28 cellular contexts compared by ENCODE assay signal in genomic region chr7:47317537-47317936, GRCh38.
A peak's percentile ranks its signal among the peaks of the same experiment; 100 is the strongest.
DNase-seq lines count a peak whose midpoint lies in the region; ATAC-seq and TF ChIP-seq lines count a peak whose summit lies in the region.
"Had no signal": no experiment of that assay in that cellular context is flagged by ENCODE, and none has a peak within 500 bp of the region (broad histone marks: within the 10 kb centered on the region; RNA-seq: fewer than 3 reads in every experiment).

No MANE protein-coding gene starts in this region.

- CTCF ChIA-PET in WTC11 (lab: Charles Lee), result no interaction called here

- ATAC-seq in WTC11, result no peak
- ATAC-seq in lower lobe of right lung, result no peak
- ATAC-seq: natural killer cell treated with Interleukin-12 subunit alpha and Interleukin-12 subunit beta and Interleukin-15 and Interleukin-18, amount 100 ng/mL, for 72 hours; psoas muscle had no signal

- intact Hi-C loops in lower lobe of right lung (cut with DNase I), result no loop called here

- no peak overlapping the region for H3K4me3 Mint-ChIP-seq in HFFc6
- no peak overlapping the region for H3K4me3 Mint-ChIP-seq in WTC11
- no peak overlapping the region for H3K4me3 Mint-ChIP-seq in osteocyte (ENCODE audit: unreplicated experiment)
- H3K4me3 Mint-ChIP-seq: activated T-cell treated with anti-CD3 and anti-CD28 coated beads, Interleukin-2, amount 50 U/mL, for 24 hours; CD4-positive, alpha-beta T cell; H9; natural killer cell treated with Interleukin-12 subunit alpha and Interleukin-12 subunit beta and Interleukin-15 and Interleukin-18, amount 100 ng/mL, for 72 hours had no signal

- POLR2A ChIA-PET in WTC11 (lab: Charles Lee), result no interaction called here

- peaks cover 59% of the 10 kb centered on the region for H3K36me3 Mint-ChIP-seq in HFFc6 (ENCODE audit: low read depth)
- peaks cover 19% of the 10 kb centered on the region for H3K36me3 Mint-ChIP-seq in WTC11
- H3K36me3 Mint-ChIP-seq in osteocyte (ENCODE audit: unreplicated experiment), result peaks cover 24% of the 10 kb centered on the region
- H3K36me3 Mint-ChIP-seq: natural killer cell treated with Interleukin-12 subunit alpha and Interleukin-12 subunit beta and Interleukin-15 and Interleukin-18, amount 100 ng/mL, for 72 hours had no signal

- no peak for DNase-seq in HFFc6
- no peak for DNase-seq in WTC11 (ENCODE audit: low spot score)
- DNase-seq in lower lobe of right lung, result no peak
- DNase-seq in osteocyte (ENCODE audit: extremely low spot score, unreplicated experiment), result no peak
- no peak for DNase-seq in SKM-1 treated with dmso at 0.1 percent for 144 hours (lab: John Stamatoyannopoulos, UW; ENCODE audit: unreplicated experiment)
- DNase-seq in UCSD-AML1 (lab: John Stamatoyannopoulos, UW; ENCODE audit: unreplicated experiment), result no peak
- DNase-seq in AML-193 (lab: John Stamatoyannopoulos, UW), result no peak
- DNase-seq in NK-92 treated with Interleukin-12 subunit alpha and Interleukin-12 subunit beta, amount 100 ng/mL, for 24 hours (lab: John Stamatoyannopoulos, UW), result no peak
- DNase-seq: activated CD4-positive, CD25-positive, alpha-beta regulatory T cell treated with anti-CD3 and anti-CD28 coated beads, Interleukin-2, amount 50 U/mL, for 72 hours; activated CD8-positive, alpha-beta memory T cell treated with anti-CD3 and anti-CD28 coated beads for 24 hours; activated naive CD4-positive, alpha-beta T cell treated with Interleukin-2 at 50 U/mL for 16 hours; activated T-cell treated with anti-CD3 and anti-CD28 coated beads, Interleukin-2, amount 50 U/mL, for 24 hours; amygdala; CD4-positive, alpha-beta T cell; DMS153; foreskin fibroblast; GF-D8; H9; KBM-7; NCI-H1436 treated with DMSO at 0.1 percent for 48 hours; NCI-H510A; psoas muscle; small intestine; stimulated activated CD4-positive, alpha-beta T cell treated with anti-CD3 and anti-CD28 coated beads, Interleukin-2, amount 100 ng/mL, for 48 hours; stimulated activated naive CD4-positive, alpha-beta T cell treated with Interleukin-2 at 50 U/mL for 16 hours had no signal

- H3K27ac Mint-ChIP-seq in HFFc6, result 0 out of 2 replicates have a peak overlapping the region, but pooled peaks have one; percentile 11
- peak overlapping the region; percentile 76; the same call in 1 of the 2 replicates for H3K27ac Mint-ChIP-seq in WTC11
- peak overlapping the region; percentile 47 for H3K27ac Mint-ChIP-seq in osteocyte (ENCODE audit: unreplicated experiment)
- H3K27ac Mint-ChIP-seq: activated T-cell treated with anti-CD3 and anti-CD28 coated beads, Interleukin-2, amount 50 U/mL, for 24 hours; CD4-positive, alpha-beta T cell; H9; natural killer cell treated with Interleukin-12 subunit alpha and Interleukin-12 subunit beta and Interleukin-15 and Interleukin-18, amount 100 ng/mL, for 72 hours had no signal

- H3K4me1 Mint-ChIP-seq in HFFc6 (ENCODE audit: low read depth) (peaks cover 38% of the 10 kb centered on the region), WTC11 (peaks cover 39% of the 10 kb centered on the region), osteocyte (ENCODE audit: unreplicated experiment) (peaks cover 55% of the 10 kb centered on the region)

- H3K36me3 ChIP-seq in lower lobe of right lung, result peaks cover 38% of the 10 kb centered on the region
- H3K36me3 ChIP-seq: cardiac muscle cell had no signal

- no peaks in the 10 kb centered on the region for H3K9me3 ChIP-seq in lower lobe of right lung
- H3K9me3 ChIP-seq: psoas muscle had no signal

- TF ChIP-seq CTCF in HFFc6 (IDR thresholded peaks at IDR 0.05) (no peak), WTC11 (IDR thresholded peaks at IDR 0.05) (no peak), lower lobe of right lung (IDR thresholded peaks at IDR 0.05) (no peak), osteocyte (IDR thresholded peaks at IDR 0.05) (no peak)

- H3K4me3 ChIP-seq in lower lobe of right lung, result no peak overlapping the region
- H3K4me3 ChIP-seq: cardiac muscle cell, psoas muscle had no signal

- peaks cover 14% of the 10 kb centered on the region for H3K9me3 Mint-ChIP-seq in HFFc6
- H3K9me3 Mint-ChIP-seq in WTC11, result peaks cover 6% of the 10 kb centered on the region; the same call in 1 of the 2 replicates
- H3K9me3 Mint-ChIP-seq in osteocyte (ENCODE audit: unreplicated experiment), result no peaks in the 10 kb centered on the region
- H3K9me3 Mint-ChIP-seq: CD4-positive, alpha-beta T cell; H9; natural killer cell treated with Interleukin-12 subunit alpha and Interleukin-12 subunit beta and Interleukin-15 and Interleukin-18, amount 100 ng/mL, for 72 hours had no signal

- no peaks in the 10 kb centered on the region for H3K27me3 ChIP-seq in lower lobe of right lung (ENCODE audit: low read depth)
- H3K27me3 ChIP-seq: cardiac muscle cell had no signal

- peaks cover 15% of the 10 kb centered on the region for H3K4me1 ChIP-seq in lower lobe of right lung

- H3K27ac ChIP-seq in lower lobe of right lung, result peak overlapping the region; percentile 9
- H3K27ac ChIP-seq: cardiac muscle cell, epithelial cell of prostate had no signal

- H3K27me3 Mint-ChIP-seq in HFFc6 (ENCODE audit: insufficient read depth) (peaks cover 7% of the 10 kb centered on the region), WTC11 (ENCODE audit: low read depth) (no peaks in the 10 kb centered on the region), osteocyte (ENCODE audit: unreplicated experiment) (no peaks in the 10 kb centered on the region)
- H3K27me3 Mint-ChIP-seq: activated T-cell treated with anti-CD3 and anti-CD28 coated beads, Interleukin-2, amount 50 U/mL, for 24 hours; CD4-positive, alpha-beta T cell had no signal

TF ChIP-seq in WTC11, 78 proteins besides CTCF, POLR2A, EP300 and RAD21 (continues in another document):
- TF ChIP-seq SOX15 (CRISPR knock-in tag; IDR thresholded peaks at IDR 0.05) (no peak), JAZF1 (CRISPR knock-in tag; IDR thresholded peaks at IDR 0.05) (no peak), KAT7 (CRISPR knock-in tag; IDR thresholded peaks at IDR 0.05; ENCODE audit: borderline replicate concordance) (no peak), IRF1 (CRISPR knock-in tag; IDR thresholded peaks at IDR 0.05) (no peak), GRHL2 (CRISPR knock-in tag; IDR thresholded peaks at IDR 0.05; ENCODE audit: insufficient replicate concordance, severe bottlenecking) (no peak), MYBL2 (CRISPR knock-in tag; IDR thresholded peaks at IDR 0.05) (no peak), ELF4 (CRISPR knock-in tag; IDR thresholded peaks at IDR 0.05; ENCODE audit: low read depth) (no peak), ZMAT4 (CRISPR knock-in tag; IDR thresholded peaks at IDR 0.05) (no peak), ATF2 (CRISPR knock-in tag; IDR thresholded peaks at IDR 0.05; ENCODE audit: borderline replicate concordance, low read depth) (no peak), ZNF263 (CRISPR knock-in tag; IDR thresholded peaks at IDR 0.05; ENCODE audit: low read depth) (no peak), ZBTB21 (CRISPR knock-in tag; IDR thresholded peaks at IDR 0.05; ENCODE audit: borderline replicate concordance) (no peak), FOXJ3 (CRISPR knock-in tag; IDR thresholded peaks at IDR 0.05; ENCODE audit: borderline replicate concordance) (no peak)

Comparison
In these comparisons a context has a peak if more than half of its experiments do, and no peak if none do; other contexts are left out.
1. H3K27ac Mint-ChIP-seq: peak in every context shown above with its lines; median percentile 76 in WTC11; 47 in osteocyte; 11 in HFFc6.